ENCODE assay signal across 20 cellular contexts in the genomic region with DNA sequence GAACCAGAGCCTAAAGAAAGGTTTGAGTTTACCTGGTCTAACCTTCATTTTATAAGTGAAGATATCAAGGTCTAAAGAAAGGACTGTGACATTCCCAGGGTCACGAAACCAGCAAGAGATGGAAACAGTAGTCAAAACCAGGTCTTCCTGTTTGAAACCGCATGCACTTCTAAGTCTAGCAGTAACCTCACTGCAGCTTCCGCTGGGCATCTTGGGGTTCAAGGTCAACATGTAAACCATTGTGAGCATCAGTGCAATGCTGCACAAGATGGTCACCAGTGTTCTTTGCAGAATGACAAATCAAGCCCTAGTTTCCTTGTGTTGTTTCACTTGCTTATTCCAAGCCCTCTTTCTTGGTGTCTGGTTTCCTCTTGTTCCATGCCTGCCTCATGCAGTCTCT.
"Had no signal": no experiment of that assay in that cellular context is flagged by ENCODE, and none has a peak within 500 bp of the region (broad histone marks: within the 10 kb centered on the region; RNA-seq: fewer than 3 reads in every experiment).

No MANE protein-coding gene starts in this region.

- H3K4me2 ChIP-seq: SK-N-SH had no signal

- H3K27ac ChIP-seq: RWPE1 had no signal

- H3K9ac ChIP-seq: SK-N-SH had no signal

- H3K9me3 ChIP-seq: SK-N-SH had no signal

- ATAC-seq: HepG2 had no signal

- DNase-seq: IMR-90, Kasumi-1, KG1, NCI-H1092, NCI-H1105 treated with DMSO at 0.1 percent for 48 hours, NCI-H1417 treated with DMSO at 0.1 percent for 48 hours, NCI-H146, NCI-H1694 treated with DMSO at 0.1 percent for 48 hours, NCI-H1930, NCI-H2081, NCI-H2107, NCI-H2227 treated with DMSO at 0.1 percent for 48 hours, NCI-H524, NCI-H526 treated with DMSO at 0.1 percent for 48 hours, NCI-H748 treated with DMSO at 0.1 percent for 48 hours, SHP77, SK-N-SH, SW 1271 had no signal

- H3K9me2 ChIP-seq: SK-N-SH had no signal
